Comparison of ENCODE assay signal across 1 cellular context in the genomic region with DNA sequence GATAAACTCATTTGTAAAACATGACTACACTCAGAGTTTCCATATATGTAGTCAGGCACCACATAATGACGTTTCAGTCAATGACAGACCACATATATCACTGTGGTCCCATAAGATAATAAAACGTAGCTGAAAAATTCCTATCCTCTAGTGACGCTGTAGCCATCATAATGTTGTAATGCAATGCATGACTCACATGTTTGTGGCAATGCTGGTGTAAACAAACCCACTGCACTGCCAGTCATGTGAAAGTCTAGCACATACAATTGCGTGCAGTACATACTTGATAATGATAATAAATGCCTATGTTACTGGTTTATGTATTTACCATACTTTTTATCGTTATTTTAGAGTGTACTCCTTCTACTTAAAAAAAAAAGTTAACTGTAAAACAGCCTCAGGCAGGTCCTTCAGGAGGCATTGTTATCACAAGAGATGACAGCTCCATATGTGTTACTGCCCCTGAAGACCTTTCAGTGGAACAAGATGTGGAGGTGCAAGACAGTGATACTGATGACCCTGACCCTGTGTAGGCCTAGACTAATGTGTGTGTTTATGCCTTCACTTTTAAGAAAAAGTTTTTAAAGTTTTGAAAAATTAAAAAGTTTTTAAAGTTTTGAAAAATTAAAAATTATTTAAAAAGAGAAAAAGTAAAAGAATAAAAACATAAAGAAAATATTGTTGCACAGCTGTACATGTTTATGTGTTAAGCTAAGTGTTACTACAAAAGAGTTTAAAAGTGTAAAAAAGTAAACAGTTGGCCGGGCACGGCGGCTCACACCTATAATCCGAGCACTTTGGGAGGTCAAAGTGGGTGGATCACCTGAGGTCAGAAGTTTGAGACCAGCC.
A peak's percentile ranks its signal among the peaks of the same experiment; 100 is the strongest.
TF ChIP-seq lines count a peak whose summit lies in the region.

No MANE protein-coding gene starts in this region.

TF ChIP-seq in K562, 482 proteins besides CTCF, POLR2A, EP300 and RAD21 (continued from another document):
- TF ChIP-seq, protein P1, sequence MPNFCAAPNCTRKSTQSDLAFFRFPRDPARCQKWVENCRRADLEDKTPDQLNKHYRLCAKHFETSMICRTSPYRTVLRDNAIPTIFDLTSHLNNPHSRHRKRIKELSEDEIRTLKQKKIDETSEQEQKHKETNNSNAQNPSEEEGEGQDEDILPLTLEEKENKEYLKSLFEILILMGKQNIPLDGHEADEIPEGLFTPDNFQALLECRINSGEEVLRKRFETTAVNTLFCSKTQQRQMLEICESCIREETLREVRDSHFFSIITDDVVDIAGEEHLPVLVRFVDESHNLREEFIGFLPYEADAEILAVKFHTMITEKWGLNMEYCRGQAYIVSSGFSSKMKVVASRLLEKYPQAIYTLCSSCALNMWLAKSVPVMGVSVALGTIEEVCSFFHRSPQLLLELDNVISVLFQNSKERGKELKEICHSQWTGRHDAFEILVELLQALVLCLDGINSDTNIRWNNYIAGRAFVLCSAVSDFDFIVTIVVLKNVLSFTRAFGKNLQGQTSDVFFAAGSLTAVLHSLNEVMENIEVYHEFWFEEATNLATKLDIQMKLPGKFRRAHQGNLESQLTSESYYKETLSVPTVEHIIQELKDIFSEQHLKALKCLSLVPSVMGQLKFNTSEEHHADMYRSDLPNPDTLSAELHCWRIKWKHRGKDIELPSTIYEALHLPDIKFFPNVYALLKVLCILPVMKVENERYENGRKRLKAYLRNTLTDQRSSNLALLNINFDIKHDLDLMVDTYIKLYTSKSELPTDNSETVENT (CRISPR knock-in tag; IDR thresholded peaks at IDR 0.05) = no peak
- TF ChIP-seq SMAD1 (IDR thresholded peaks at IDR 0.05; ENCODE audit: low read depth, low read length, partially characterized antibody) (peak; percentile 77), ZFPM2 (CRISPR knock-in tag; IDR thresholded peaks at IDR 0.05) (no peak), MAFF (IDR thresholded peaks at IDR 0.05; ENCODE audit: low read length) (peak; percentile 32; the same call in 1 of the 2 replicates), ZNF644 (tag; IDR thresholded peaks at IDR 0.05; ENCODE audit: low read depth) (0 out of 2 replicates have a peak, but pooled peaks have one; percentile 43), KHSRP (IDR thresholded peaks at IDR 0.05) (peak; percentile 95), SMARCC2 (IDR thresholded peaks at IDR 0.05; ENCODE audit: low read depth) (peak; percentile 93), ZNF696 (CRISPR knock-in tag; conservative IDR thresholded peaks at IDR 0.05) (no peak), ZNF175 (CRISPR knock-in tag; IDR thresholded peaks at IDR 0.05; ENCODE audit: low read depth) (0 out of 2 replicates have a peak, but pooled peaks have one; percentile 76), ARNT (IDR thresholded peaks at IDR 0.05) (peak in 1 of 2 experiments; percentile 72; a peak in 1 of 4 replicates), SFPQ (IDR thresholded peaks at IDR 0.05; ENCODE audit: low read depth, low read length) (no peak), NRF1 (conservative IDR thresholded peaks at IDR 0.05 in 1 of 2, IDR thresholded peaks at IDR 0.05 in 1 of 2) (0 out of 4 replicates have a peak, but pooled peaks of 1 of the 2 experiments have one; percentile 7), ZNF785 (CRISPR knock-in tag; IDR thresholded peaks at IDR 0.05) (no peak), ASH1L (IDR thresholded peaks at IDR 0.05; ENCODE audit: borderline replicate concordance, low read depth, partially characterized antibody) (no peak), KLF6 (CRISPR knock-in tag; IDR thresholded peaks at IDR 0.05; ENCODE audit: borderline replicate concordance) (no peak), MEF2D (tag; conservative IDR thresholded peaks at IDR 0.05; ENCODE audit: low read depth) (0 out of 2 replicates have a peak, but pooled peaks have one; percentile 51), ZNF780A (CRISPR knock-in tag; IDR thresholded peaks at IDR 0.05) (no peak), CREB3L1 (IDR thresholded peaks at IDR 0.05; ENCODE audit: borderline replicate concordance, low read depth) (peak; percentile 65; the same call in 1 of the 2 replicates), NFATC3 (IDR thresholded peaks at IDR 0.05) (peak; percentile 90), FOXP1 (CRISPR knock-in tag; IDR thresholded peaks at IDR 0.05) (peak; percentile 98), ZKSCAN8 (CRISPR knock-in tag; IDR thresholded peaks at IDR 0.05) (peak; percentile 55; the same call in 1 of the 2 replicates), USF1 (CRISPR knock-in tag; IDR thresholded peaks at IDR 0.05) (no peak)
- TF ChIP-seq, protein P2, sequence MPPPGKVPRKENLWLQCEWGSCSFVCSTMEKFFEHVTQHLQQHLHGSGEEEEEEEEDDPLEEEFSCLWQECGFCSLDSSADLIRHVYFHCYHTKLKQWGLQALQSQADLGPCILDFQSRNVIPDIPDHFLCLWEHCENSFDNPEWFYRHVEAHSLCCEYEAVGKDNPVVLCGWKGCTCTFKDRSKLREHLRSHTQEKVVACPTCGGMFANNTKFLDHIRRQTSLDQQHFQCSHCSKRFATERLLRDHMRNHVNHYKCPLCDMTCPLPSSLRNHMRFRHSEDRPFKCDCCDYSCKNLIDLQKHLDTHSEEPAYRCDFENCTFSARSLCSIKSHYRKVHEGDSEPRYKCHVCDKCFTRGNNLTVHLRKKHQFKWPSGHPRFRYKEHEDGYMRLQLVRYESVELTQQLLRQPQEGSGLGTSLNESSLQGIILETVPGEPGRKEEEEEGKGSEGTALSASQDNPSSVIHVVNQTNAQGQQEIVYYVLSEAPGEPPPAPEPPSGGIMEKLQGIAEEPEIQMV (tag; conservative IDR thresholded peaks at IDR 0.05; ENCODE audit: low read depth) = 0 out of 2 replicates have a peak, but pooled peaks have one; percentile 18
- TF ChIP-seq, protein P3, sequence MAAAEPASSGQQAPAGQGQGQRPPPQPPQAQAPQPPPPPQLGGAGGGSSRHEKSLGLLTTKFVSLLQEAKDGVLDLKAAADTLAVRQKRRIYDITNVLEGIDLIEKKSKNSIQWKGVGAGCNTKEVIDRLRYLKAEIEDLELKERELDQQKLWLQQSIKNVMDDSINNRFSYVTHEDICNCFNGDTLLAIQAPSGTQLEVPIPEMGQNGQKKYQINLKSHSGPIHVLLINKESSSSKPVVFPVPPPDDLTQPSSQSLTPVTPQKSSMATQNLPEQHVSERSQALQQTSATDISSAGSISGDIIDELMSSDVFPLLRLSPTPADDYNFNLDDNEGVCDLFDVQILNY (CRISPR knock-in tag; IDR thresholded peaks at IDR 0.05) = no peak
- TF ChIP-seq, protein P4, sequence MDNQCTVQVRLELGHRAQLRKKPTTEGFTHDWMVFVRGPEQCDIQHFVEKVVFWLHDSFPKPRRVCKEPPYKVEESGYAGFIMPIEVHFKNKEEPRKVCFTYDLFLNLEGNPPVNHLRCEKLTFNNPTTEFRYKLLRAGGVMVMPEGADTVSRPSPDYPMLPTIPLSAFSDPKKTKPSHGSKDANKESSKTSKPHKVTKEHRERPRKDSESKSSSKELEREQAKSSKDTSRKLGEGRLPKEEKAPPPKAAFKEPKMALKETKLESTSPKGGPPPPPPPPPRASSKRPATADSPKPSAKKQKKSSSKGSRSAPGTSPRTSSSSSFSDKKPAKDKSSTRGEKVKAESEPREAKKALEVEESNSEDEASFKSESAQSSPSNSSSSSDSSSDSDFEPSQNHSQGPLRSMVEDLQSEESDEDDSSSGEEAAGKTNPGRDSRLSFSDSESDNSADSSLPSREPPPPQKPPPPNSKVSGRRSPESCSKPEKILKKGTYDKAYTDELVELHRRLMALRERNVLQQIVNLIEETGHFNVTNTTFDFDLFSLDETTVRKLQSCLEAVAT (IDR thresholded peaks at IDR 0.05) = peak; percentile 7 to 19; a peak in 2 of 4 replicates
- TF ChIP-seq, protein P5, sequence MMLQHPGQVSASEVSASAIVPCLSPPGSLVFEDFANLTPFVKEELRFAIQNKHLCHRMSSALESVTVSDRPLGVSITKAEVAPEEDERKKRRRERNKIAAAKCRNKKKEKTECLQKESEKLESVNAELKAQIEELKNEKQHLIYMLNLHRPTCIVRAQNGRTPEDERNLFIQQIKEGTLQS (IDR thresholded peaks at IDR 0.05) = peak; percentile 99
- TF ChIP-seq, protein P5 (CRISPR knock-in tag; conservative IDR thresholded peaks at IDR 0.05) = peak; percentile 95
- TF ChIP-seq, protein P6, sequence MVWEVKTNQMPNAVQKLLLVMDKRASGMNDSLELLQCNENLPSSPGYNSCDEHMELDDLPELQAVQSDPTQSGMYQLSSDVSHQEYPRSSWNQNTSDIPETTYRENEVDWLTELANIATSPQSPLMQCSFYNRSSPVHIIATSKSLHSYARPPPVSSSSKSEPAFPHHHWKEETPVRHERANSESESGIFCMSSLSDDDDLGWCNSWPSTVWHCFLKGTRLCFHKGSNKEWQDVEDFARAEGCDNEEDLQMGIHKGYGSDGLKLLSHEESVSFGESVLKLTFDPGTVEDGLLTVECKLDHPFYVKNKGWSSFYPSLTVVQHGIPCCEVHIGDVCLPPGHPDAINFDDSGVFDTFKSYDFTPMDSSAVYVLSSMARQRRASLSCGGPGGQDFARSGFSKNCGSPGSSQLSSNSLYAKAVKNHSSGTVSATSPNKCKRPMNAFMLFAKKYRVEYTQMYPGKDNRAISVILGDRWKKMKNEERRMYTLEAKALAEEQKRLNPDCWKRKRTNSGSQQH (CRISPR knock-in tag; IDR thresholded peaks at IDR 0.05) = 0 out of 2 replicates have a peak, but pooled peaks have one; percentile 24
TF ChIP-seq in K562: peak in this region for 132.
